Comparison of ENCODE assay signal across 21 cellular contexts in genomic region chr6:46299253-46299652, GRCh38.
"Had no signal": no experiment of that assay in that cellular context is flagged by ENCODE, and none has a peak within 500 bp of the region (broad histone marks: within the 10 kb centered on the region; RNA-seq: fewer than 3 reads in every experiment).

No MANE protein-coding gene starts in this region.

- H3K27me3 Mint-ChIP-seq: IgD-negative memory B cell had no signal

- H3K4me1 Mint-ChIP-seq: IgD-negative memory B cell had no signal

- ATAC-seq: Panc1, PC-3, SK-N-SH treated with all-trans-retinoic acid at 6 μM for 48 hours had no signal

- DNase-seq: KBM-7, MV-4-11, NCI-H1048, NCI-H1105 treated with DMSO at 0.1 percent for 48 hours, NCI-H1417 treated with DMSO at 0.1 percent for 48 hours, NCI-H146, NCI-H1694 treated with DMSO at 0.1 percent for 48 hours, NCI-H2029, NCI-H2081 treated with DMSO at 0.1 percent for 48 hours, NCI-H2171, NCI-H226, NCI-H446, NCI-H510A, NCI-H524 treated with DMSO at 0.1 percent for 48 hours, NCI-H69, NCI-H774, PC-3, SHP77 had no signal

- H3K27ac Mint-ChIP-seq: IgD-negative memory B cell had no signal

- H3K36me3 Mint-ChIP-seq: IgD-negative memory B cell had no signal

- H3K4me3 Mint-ChIP-seq: IgD-negative memory B cell had no signal
